In the genomic region with DNA sequence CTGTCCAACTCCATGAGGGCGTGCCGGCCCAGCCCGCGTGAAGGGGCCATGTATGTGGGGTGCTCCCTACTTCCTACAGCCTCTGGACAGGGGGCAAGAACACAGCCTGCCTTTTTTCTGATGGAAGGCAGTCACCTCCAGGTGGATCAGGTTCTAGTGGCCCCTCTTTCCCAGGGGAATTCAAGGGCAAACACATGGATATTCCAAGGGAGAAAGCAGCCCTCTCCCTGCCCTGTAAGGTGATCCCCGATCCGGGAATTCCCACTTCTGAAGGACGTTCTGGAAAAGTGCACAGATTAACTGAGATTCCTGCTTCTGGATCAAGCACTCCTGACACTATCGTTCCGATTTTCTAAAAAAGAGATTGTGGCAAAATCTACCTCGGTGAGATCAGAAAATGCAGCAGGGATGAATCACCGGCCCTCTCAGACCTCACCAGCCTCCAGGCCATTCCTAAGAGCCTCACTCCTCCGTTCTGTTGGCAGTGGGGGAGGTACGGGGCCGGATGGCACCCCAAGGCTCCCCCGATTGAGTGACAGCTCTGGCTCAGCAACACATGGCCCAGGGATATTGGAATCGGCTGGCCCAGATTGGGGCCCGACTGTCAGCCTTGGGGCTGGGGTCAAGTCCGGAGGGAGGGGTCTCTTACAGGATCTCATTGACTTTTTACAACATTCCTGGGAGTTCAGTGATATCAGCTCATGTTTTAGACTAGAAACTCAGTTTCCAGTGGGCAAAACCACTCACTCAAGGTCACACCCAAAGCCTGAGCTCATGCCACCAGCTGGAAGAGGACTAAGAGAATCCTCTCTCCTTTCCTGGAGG, we compare ENCODE assay signal across 8 cellular contexts. TPM values are rescaled to one million over a fixed set of nuclear protein-coding genes. Genes with fewer than 3 reads are reported as not detected.
DNase-seq lines count a peak whose midpoint lies in the region; ATAC-seq, FAIRE-seq and TF ChIP-seq lines count a peak whose summit lies in the region.

No MANE protein-coding gene starts in this region.

- H3K27me3 Mint-ChIP-seq in activated T-cell treated with anti-CD3 and anti-CD28 coated beads, Interleukin-2, amount 50 U/mL, for 24 hours, result no peaks in the 10 kb centered on the region

- peak overlapping the region in 1 of 2 donors; percentile 73 for H3K4me3 ChIP-seq in kidney (ENCODE audit: low read length in 2 of 2)
- peak overlapping the region; percentile 55 for H3K4me3 ChIP-seq in upper lobe of right lung

- no peaks in the 10 kb centered on the region for H3K27me3 ChIP-seq in upper lobe of right lung

- H3K36me3 ChIP-seq in kidney (ENCODE audit: control insufficient read depth in 1 of 2, insufficient read depth in 2 of 2, low read length in 2 of 2), result no peaks in the 10 kb centered on the region
- H3K36me3 ChIP-seq in upper lobe of right lung, result no peaks in the 10 kb centered on the region

- H3K4me1 Mint-ChIP-seq in activated T-cell treated with anti-CD3 and anti-CD28 coated beads, Interleukin-2, amount 50 U/mL, for 24 hours (ENCODE audit: low read depth), result peaks cover 18% of the 10 kb centered on the region

- no peak for FAIRE-seq in kidney (lab: Jason Lieb, UNC)

- TF ChIP-seq CTCF in kidney (IDR thresholded peaks at IDR 0.05; ENCODE audit: borderline replicate concordance, extremely low read depth, insufficient read depth) (no peak), upper lobe of right lung (IDR thresholded peaks at IDR 0.05) (no peak), GM10248 (IDR thresholded peaks at IDR 0.05; ENCODE audit: control extremely low read depth, extremely low read depth, low read depth, missing control alignments) (no peak)

- H3K4me1 ChIP-seq in kidney (ENCODE audit: control insufficient read depth in 1 of 2, insufficient read depth in 1 of 2, low read depth in 1 of 2, low read length in 2 of 2), result peaks cover 0 to 9% of the 10 kb centered on the region in 2 donors
- H3K4me1 ChIP-seq in upper lobe of right lung, result peaks cover 15% of the 10 kb centered on the region

- H3K9ac ChIP-seq in kidney (ENCODE audit: low read length in 2 of 2), result no peak overlapping the region

- peak; percentile 2 for ATAC-seq in upper lobe of right lung

- peak overlapping the region; percentile 62 for H3K4me3 Mint-ChIP-seq in activated T-cell treated with anti-CD3 and anti-CD28 coated beads, Interleukin-2, amount 50 U/mL, for 24 hours

- H3K27ac ChIP-seq in kidney (ENCODE audit: low read depth in 2 of 2, low read length in 2 of 2) (peak overlapping the region; percentile 43 to 47), upper lobe of right lung (no peak overlapping the region)

- no peak for DNase-seq in activated T-cell treated with anti-CD3 and anti-CD28 coated beads, Interleukin-2, amount 50 U/mL, for 24 hours
- no peak for DNase-seq in activated T-cell treated with anti-CD3 and anti-CD28 coated beads for 4 hours
- DNase-seq in astrocyte of the hippocampus (ENCODE audit: low read depth, low spot score), result peak; percentile 92
- no peak for DNase-seq in kidney
- no peak for DNase-seq in upper lobe of right lung
- no peak for DNase-seq in GM10248 (ENCODE audit: extremely low spot score)
- DNase-seq in iPS-NIHi11 (ENCODE audit: low spot score), result no peak
- no peak for DNase-seq in ecto neural progenitor cell (ENCODE audit: low spot score)

- intact Hi-C loops in kidney (cut with DNase I), result no loop called here
- intact Hi-C loops in upper lobe of right lung (cut with DNase I), result no loop called here

- CTCF ChIA-PET in GM10248 (lab: Yijun Ruan, JAX), result interaction anchor here (1.0 to 3.2 kb wide), 6 partner anchors 13 to 144 kb away, joined by 3 to 27 read pairs (median 4); partner anchors contain the start of gene HSD3B7

- no peaks in the 10 kb centered on the region for H3K36me3 Mint-ChIP-seq in activated T-cell treated with anti-CD3 and anti-CD28 coated beads, Interleukin-2, amount 50 U/mL, for 24 hours (ENCODE audit: low read depth)

- POLR2A ChIA-PET in GM10248 (lab: Yijun Ruan, JAX), result no interaction called here

- no peaks in the 10 kb centered on the region for H3K9me3 ChIP-seq in kidney (ENCODE audit: control insufficient read depth in 1 of 2, low read length in 2 of 2)
- no peaks in the 10 kb centered on the region for H3K9me3 ChIP-seq in upper lobe of right lung

- no peaks in the 10 kb centered on the region for H3K9me3 Mint-ChIP-seq in activated T-cell treated with anti-CD3 and anti-CD28 coated beads, Interleukin-2, amount 50 U/mL, for 24 hours

- no peak overlapping the region for H3K27ac Mint-ChIP-seq in activated T-cell treated with anti-CD3 and anti-CD28 coated beads, Interleukin-2, amount 50 U/mL, for 24 hours

RNA-seq across cellular contexts. Expression of gene STX1B, which starts 12.3 kb away (rescaled TPM):
- total RNA-seq in kidney, result 1.7 TPM
- 0.22 TPM for polyA plus RNA-seq in kidney (ENCODE audit: insufficient read depth, low read depth, low replicate concordance)
- 0.58 TPM for total RNA-seq in upper lobe of right lung

RNA-seq across cellular contexts. Expression of gene HSD3B7, which starts 13.1 kb away (rescaled TPM):
- total RNA-seq in kidney (40.5 TPM), upper lobe of right lung (30.4 TPM)
- polyA plus RNA-seq in kidney (ENCODE audit: insufficient read depth, low read depth, low replicate concordance), result 24.4 TPM

RNA-seq across cellular contexts. Expression of gene STX4, which starts 35.3 kb away (rescaled TPM):
- total RNA-seq in kidney, result 60.6 TPM
- polyA plus RNA-seq in kidney (ENCODE audit: insufficient read depth, low read depth, low replicate concordance), result 61.2 TPM
- total RNA-seq in upper lobe of right lung, result 91.7 TPM

RNA-seq across cellular contexts. Expression of gene SETD1A, which starts 40.5 kb away (rescaled TPM):
- total RNA-seq in kidney (18.8 TPM), upper lobe of right lung (18.6 TPM)
- 4.8 TPM for polyA plus RNA-seq in kidney (ENCODE audit: insufficient read depth, low read depth, low replicate concordance)

RNA-seq across cellular contexts. Expression of gene ORAI3, which starts 49.2 kb away (rescaled TPM):
- 23.1 TPM for total RNA-seq in kidney
- polyA plus RNA-seq in kidney (ENCODE audit: insufficient read depth, low read depth, low replicate concordance), result 32.3 TPM
- total RNA-seq in upper lobe of right lung, result 19.5 TPM
